ENCODE assay signal across 3 cellular contexts in genomic region chr10:109618748-109619147, GRCh38.
TF ChIP-seq lines count a peak whose summit lies in the region.

No MANE protein-coding gene starts in this region.

TF ChIP-seq in HepG2, 621 proteins besides CTCF, POLR2A, EP300 and RAD21:
- TF ChIP-seq NR2F1 (CRISPR knock-in tag; IDR thresholded peaks at IDR 0.05) (no peak), NFE2L2 (IDR thresholded peaks at IDR 0.05; ENCODE audit: low read length) (peak; percentile 58)

TF ChIP-seq in A549, 52 proteins besides CTCF, POLR2A, EP300 and RAD21:
- peak; percentile 55; the same call in 1 of the 2 replicates for TF ChIP-seq NFE2L2 (conservative IDR thresholded peaks at IDR 0.05; ENCODE audit: low read length)
- no peak for TF ChIP-seq EHF (CRISPR knock-in tag; IDR thresholded peaks at IDR 0.05)

TF ChIP-seq in IMR-90, 13 proteins besides CTCF, POLR2A, EP300 and RAD21:
- no peak for TF ChIP-seq SMC3 (IDR thresholded peaks at IDR 0.05; ENCODE audit: low read depth, low read length)
- TF ChIP-seq NFE2L2 (IDR thresholded peaks at IDR 0.05; ENCODE audit: low read depth, low read length) = 0 out of 2 replicates have a peak, but pooled peaks have one; percentile 11
TF ChIP-seq in IMR-90: peak in this region for 1.
